ENCODE assay signal across 1 cellular context in the genomic region with DNA sequence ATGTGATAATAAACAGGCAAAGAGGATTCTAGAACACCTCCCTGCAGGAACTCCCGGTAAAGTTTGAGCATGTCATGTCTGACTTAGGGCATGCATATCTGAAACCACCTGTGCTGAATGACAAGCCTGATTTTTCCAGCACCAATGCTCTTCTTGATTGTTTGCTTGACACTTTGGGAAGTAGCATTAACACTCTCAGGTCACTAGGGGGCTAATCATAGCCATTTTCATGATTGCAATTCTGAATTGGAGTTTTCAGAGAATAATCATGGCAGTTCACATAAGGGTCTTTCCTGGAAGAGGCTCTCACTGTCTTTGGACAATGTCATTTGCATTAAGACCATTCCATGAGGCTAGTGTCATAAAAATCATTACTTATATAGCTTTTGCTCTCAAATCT.
TF ChIP-seq lines count a peak whose summit lies in the region.

No MANE protein-coding gene starts in this region.

TF ChIP-seq in HCT116, 20 proteins besides CTCF, POLR2A, EP300 and RAD21 (continued from another document):
- TF ChIP-seq, protein P1, sequence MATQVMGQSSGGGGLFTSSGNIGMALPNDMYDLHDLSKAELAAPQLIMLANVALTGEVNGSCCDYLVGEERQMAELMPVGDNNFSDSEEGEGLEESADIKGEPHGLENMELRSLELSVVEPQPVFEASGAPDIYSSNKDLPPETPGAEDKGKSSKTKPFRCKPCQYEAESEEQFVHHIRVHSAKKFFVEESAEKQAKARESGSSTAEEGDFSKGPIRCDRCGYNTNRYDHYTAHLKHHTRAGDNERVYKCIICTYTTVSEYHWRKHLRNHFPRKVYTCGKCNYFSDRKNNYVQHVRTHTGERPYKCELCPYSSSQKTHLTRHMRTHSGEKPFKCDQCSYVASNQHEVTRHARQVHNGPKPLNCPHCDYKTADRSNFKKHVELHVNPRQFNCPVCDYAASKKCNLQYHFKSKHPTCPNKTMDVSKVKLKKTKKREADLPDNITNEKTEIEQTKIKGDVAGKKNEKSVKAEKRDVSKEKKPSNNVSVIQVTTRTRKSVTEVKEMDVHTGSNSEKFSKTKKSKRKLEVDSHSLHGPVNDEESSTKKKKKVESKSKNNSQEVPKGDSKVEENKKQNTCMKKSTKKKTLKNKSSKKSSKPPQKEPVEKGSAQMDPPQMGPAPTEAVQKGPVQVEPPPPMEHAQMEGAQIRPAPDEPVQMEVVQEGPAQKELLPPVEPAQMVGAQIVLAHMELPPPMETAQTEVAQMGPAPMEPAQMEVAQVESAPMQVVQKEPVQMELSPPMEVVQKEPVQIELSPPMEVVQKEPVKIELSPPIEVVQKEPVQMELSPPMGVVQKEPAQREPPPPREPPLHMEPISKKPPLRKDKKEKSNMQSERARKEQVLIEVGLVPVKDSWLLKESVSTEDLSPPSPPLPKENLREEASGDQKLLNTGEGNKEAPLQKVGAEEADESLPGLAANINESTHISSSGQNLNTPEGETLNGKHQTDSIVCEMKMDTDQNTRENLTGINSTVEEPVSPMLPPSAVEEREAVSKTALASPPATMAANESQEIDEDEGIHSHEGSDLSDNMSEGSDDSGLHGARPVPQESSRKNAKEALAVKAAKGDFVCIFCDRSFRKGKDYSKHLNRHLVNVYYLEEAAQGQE (IDR thresholded peaks at IDR 0.05; ENCODE audit: low read depth), result no peak
- TF ChIP-seq SRF (IDR thresholded peaks at IDR 0.05; ENCODE audit: low read depth) (no peak), JUND (IDR thresholded peaks at IDR 0.05) (no peak), SIN3A (IDR thresholded peaks at IDR 0.05; ENCODE audit: low read depth) (no peak), FOSL1 (IDR thresholded peaks at IDR 0.05; ENCODE audit: low read depth) (no peak), EZH2 (IDR thresholded peaks at IDR 0.05) (no peak), YY1 (IDR thresholded peaks at IDR 0.05; ENCODE audit: extremely low read depth, insufficient replicate concordance, low read depth, low read length) (no peak), EZH2phosphoT487 (IDR thresholded peaks at IDR 0.05; ENCODE audit: borderline replicate concordance) (no peak), ELF1 (IDR thresholded peaks at IDR 0.05; ENCODE audit: borderline replicate concordance, low read depth) (no peak), EGR1 (IDR thresholded peaks at IDR 0.05; ENCODE audit: low read depth) (no peak)
- TF ChIP-seq, protein P2, sequence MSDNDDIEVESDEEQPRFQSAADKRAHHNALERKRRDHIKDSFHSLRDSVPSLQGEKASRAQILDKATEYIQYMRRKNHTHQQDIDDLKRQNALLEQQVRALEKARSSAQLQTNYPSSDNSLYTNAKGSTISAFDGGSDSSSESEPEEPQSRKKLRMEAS (IDR thresholded peaks at IDR 0.05), result no peak
